ENCODE assay signal across 10 cellular contexts in genomic region chrY:11334151-11334550, GRCh38.
DNase-seq lines count a peak whose midpoint lies in the region; ATAC-seq, FAIRE-seq and TF ChIP-seq lines count a peak whose summit lies in the region.
"Had no signal": no experiment of that assay in that cellular context is flagged by ENCODE, and none has a peak within 500 bp of the region (broad histone marks: within the 10 kb centered on the region; RNA-seq: fewer than 3 reads in every experiment).

No MANE protein-coding gene starts in this region.

- no peaks in the 10 kb centered on the region for H3K36me3 Mint-ChIP-seq in activated CD4-positive, alpha-beta T cell treated with anti-CD3 and anti-CD28 coated beads, Interleukin-2, amount 10 ng/mL, durations not matched to agents 7 days and 5 days (ENCODE audit: low read depth)
- H3K36me3 Mint-ChIP-seq: IgD-negative memory B cell had no signal

- H3K4me1 Mint-ChIP-seq in activated CD4-positive, alpha-beta T cell treated with anti-CD3 and anti-CD28 coated beads, Interleukin-2, amount 10 ng/mL, durations not matched to agents 7 days and 5 days = no peaks in the 10 kb centered on the region
- H3K4me1 Mint-ChIP-seq: IgD-negative memory B cell had no signal

- H3K27me3 ChIP-seq in SJSA1 (replicated peaks) = no peaks in the 10 kb centered on the region

- POLR2A ChIA-PET in activated CD4-positive, alpha-beta T cell treated with anti-CD3 and anti-CD28 coated beads, Interleukin-2, amount 10 ng/mL, durations not matched to agents 7 days and 5 days (lab: Charles Lee) = no interaction called here

- no peaks in the 10 kb centered on the region for H3K4me1 ChIP-seq in SJSA1 (replicated peaks)

- FAIRE-seq in GM12891 (lab: Jason Lieb, UNC) = peak; percentile 26
- FAIRE-seq: GM12878 had no signal

- no peak overlapping the region for H3K4me3 Mint-ChIP-seq in activated CD4-positive, alpha-beta T cell treated with anti-CD3 and anti-CD28 coated beads, Interleukin-2, amount 10 ng/mL, durations not matched to agents 7 days and 5 days
- H3K4me3 Mint-ChIP-seq: IgD-negative memory B cell had no signal

- H3K27ac Mint-ChIP-seq in activated CD4-positive, alpha-beta T cell treated with anti-CD3 and anti-CD28 coated beads, Interleukin-2, amount 10 ng/mL, durations not matched to agents 7 days and 5 days = no peak overlapping the region
- H3K27ac Mint-ChIP-seq: IgD-negative memory B cell had no signal

- ATAC-seq in GM19035 (IDR thresholded peaks at IDR 0.05; ENCODE audit: unreplicated experiment) = no peak
- ATAC-seq: GM12878 had no signal

- no peak for TF ChIP-seq POLR2A in GM12891 (IDR thresholded peaks at IDR 0.05; ENCODE audit: low read depth, low read length)

- no peak for TF ChIP-seq CTCF in fibroblast of pulmonary artery (IDR thresholded peaks at IDR 0.05; ENCODE audit: low read length, missing control alignments)

- CTCF ChIA-PET in activated CD4-positive, alpha-beta T cell treated with anti-CD3 and anti-CD28 coated beads, Interleukin-2, amount 10 ng/mL, durations not matched to agents 7 days and 5 days (lab: Charles Lee) = no interaction called here

- no peaks in the 10 kb centered on the region for H3K9me3 Mint-ChIP-seq in activated CD4-positive, alpha-beta T cell treated with anti-CD3 and anti-CD28 coated beads, Interleukin-2, amount 10 ng/mL, durations not matched to agents 7 days and 5 days
- H3K9me3 Mint-ChIP-seq: IgD-negative memory B cell had no signal

- DNase-seq in GM12891 (ENCODE audit: insufficient read length, low spot score) (no peak), SJSA1 (ENCODE audit: low read depth in 1 of 2, low spot score in 2 of 2) (peak; percentile 3 to 67), fibroblast of pulmonary artery (ENCODE audit: low read depth) (peak; percentile 5), pulmonary artery endothelial cell (ENCODE audit: low read depth, low spot score) (peak; percentile 11), T-helper 9 cell (no peak)
- no peak for DNase-seq in activated CD4-positive, alpha-beta T cell treated with anti-CD3 and anti-CD28 coated beads, Interleukin-2, amount 10 ng/mL, durations not matched to agents 7 days and 5 days
- DNase-seq: PC-9 had no signal

- H3K36me3 ChIP-seq in SJSA1 = no peaks in the 10 kb centered on the region

- H3K4me3 ChIP-seq in SJSA1 (no peak overlapping the region), fibroblast of pulmonary artery (replicated peaks; ENCODE audit: low read depth, low read length) (no peak overlapping the region)
- H3K4me3 ChIP-seq: GM12878, PC-9 had no signal

- H3K27ac ChIP-seq in SJSA1 = no peak overlapping the region
- H3K27ac ChIP-seq: PC-9 had no signal

- no peaks in the 10 kb centered on the region for H3K27me3 Mint-ChIP-seq in activated CD4-positive, alpha-beta T cell treated with anti-CD3 and anti-CD28 coated beads, Interleukin-2, amount 10 ng/mL, durations not matched to agents 7 days and 5 days
- H3K27me3 Mint-ChIP-seq: IgD-negative memory B cell had no signal

- no peaks in the 10 kb centered on the region for H3K9me3 ChIP-seq in SJSA1 (replicated peaks)

TF ChIP-seq in GM12891, 5 proteins besides CTCF, POLR2A, EP300 and RAD21:
- no peak for TF ChIP-seq TAF1 (IDR thresholded peaks at IDR 0.05; ENCODE audit: low read depth, low read length)
- no peak for TF ChIP-seq PAX5 (IDR thresholded peaks at IDR 0.05; ENCODE audit: insufficient read depth, low read length, severe bottlenecking)
- TF ChIP-seq POLR2AphosphoS5 (IDR thresholded peaks at IDR 0.05; ENCODE audit: low read depth, low read length) = no peak
- no peak for TF ChIP-seq POU2F2 (IDR thresholded peaks at IDR 0.05; ENCODE audit: low read depth, low read length)
- TF ChIP-seq SPI1 (IDR thresholded peaks at IDR 0.05; ENCODE audit: low read depth, low read length) = no peak

Comparison
In these comparisons a context has a peak if more than half of its experiments do, and no peak if none do; other contexts are left out.
1. DNase-seq: peak in SJSA1 (2 of 2), fibroblast of pulmonary artery (single experiment) and pulmonary artery endothelial cell (single experiment); none in GM12891 (single experiment), activated CD4-positive, alpha-beta T cell treated with anti-CD3 and anti-CD28 coated beads, Interleukin-2, amount 10 ng/mL, durations not matched to agents 7 days and 5 days (single experiment) and T-helper 9 cell (single experiment).